Comparison of ENCODE assay signal across 27 cellular contexts in genomic region chrX:80139564-80139963, GRCh38.
"Had no signal": no experiment of that assay in that cellular context is flagged by ENCODE, and none has a peak within 500 bp of the region (broad histone marks: within the 10 kb centered on the region; RNA-seq: fewer than 3 reads in every experiment).

No MANE protein-coding gene starts in this region.

- H3K4me2 ChIP-seq: smooth muscle cell had no signal

- H3K27me3 Mint-ChIP-seq: effector memory CD8-positive, alpha-beta T cell; stimulated activated naive CD8-positive, alpha-beta T cell treated with anti-CD3 and anti-CD28 coated beads, Interleukin-15, amount 100 ng/mL, for 72 hours had no signal

- H3K9me3 Mint-ChIP-seq: effector memory CD8-positive, alpha-beta T cell; stimulated activated naive CD8-positive, alpha-beta T cell treated with anti-CD3 and anti-CD28 coated beads, Interleukin-15, amount 100 ng/mL, for 72 hours had no signal

- H3K27ac Mint-ChIP-seq: effector memory CD8-positive, alpha-beta T cell; natural killer cell; stimulated activated naive CD8-positive, alpha-beta T cell treated with anti-CD3 and anti-CD28 coated beads, Interleukin-15, amount 100 ng/mL, for 72 hours had no signal

- H3K36me3 Mint-ChIP-seq: natural killer cell had no signal

- H3K9me3 ChIP-seq: lower lobe of right lung, prostate gland, right atrium auricular region, suprapubic skin, transverse colon, upper lobe of right lung, vagina had no signal

- H3K4me3 ChIP-seq: coronary artery, lower lobe of right lung, prostate gland, right atrium auricular region, smooth muscle cell, suprapubic skin, transverse colon, upper lobe of right lung, vagina had no signal

- FAIRE-seq: frontal cortex, islet of Langerhans had no signal

- H3K4me3 Mint-ChIP-seq: effector memory CD8-positive, alpha-beta T cell; natural killer cell; neural crest cell; stimulated activated naive CD8-positive, alpha-beta T cell treated with anti-CD3 and anti-CD28 coated beads, Interleukin-15, amount 100 ng/mL, for 72 hours had no signal

- ATAC-seq: effector memory CD8-positive, alpha-beta T cell; left colon; left ventricle myocardium superior; lower lobe of right lung; natural killer cell; sciatic nerve; stimulated activated naive CD8-positive, alpha-beta T cell treated with anti-CD3 and anti-CD28 coated beads, Interleukin-15, amount 100 ng/mL, for 72 hours; upper lobe of right lung had no signal

- H3K36me3 ChIP-seq: lower lobe of right lung, prostate gland, right atrium auricular region, suprapubic skin, transverse colon, upper lobe of right lung, vagina had no signal

- H3K4me1 Mint-ChIP-seq: natural killer cell; stimulated activated naive CD8-positive, alpha-beta T cell treated with anti-CD3 and anti-CD28 coated beads, Interleukin-15, amount 100 ng/mL, for 72 hours had no signal

- H3K27ac ChIP-seq: coronary artery, lower lobe of right lung, prostate gland, right atrium auricular region, suprapubic skin, transverse colon, upper lobe of right lung, vagina had no signal

- DNase-seq: dermis blood vessel endothelial cell; effector memory CD8-positive, alpha-beta T cell; hypothalamus; kidney glomerular epithelial cell; left colon; left ventricle myocardium superior; lower lobe of right lung; natural killer cell; nucleus accumbens; stimulated activated CD4-positive, alpha-beta T cell treated with anti-CD3 and anti-CD28 coated beads, Interleukin-12 subunit alpha, Interleukin-12 subunit beta, amount 100 ng/mL, for 4 hours; stimulated activated CD4-positive, alpha-beta T cell treated with anti-CD3 and anti-CD28 coated beads, Interleukin-1b, Interleukin-23, amount 100 ng/mL, for 48 hours; stimulated activated CD4-positive, alpha-beta T cell treated with anti-CD3 and anti-CD28 coated beads, Interleukin-4, amount 100 ng/mL, for 1 hour; stimulated activated CD8-positive, alpha-beta memory T cell treated with anti-CD3 and anti-CD28 coated beads, Interleukin-4, amount 100 ng/mL, for 48 hours; stimulated activated naive CD4-positive, alpha-beta T cell; stimulated activated naive CD8-positive, alpha-beta T cell treated with anti-CD3 and anti-CD28 coated beads, Interleukin-15, amount 100 ng/mL, for 72 hours; transverse colon; upper lobe of right lung had no signal

- H3K27me3 ChIP-seq: right atrium auricular region, suprapubic skin, transverse colon, upper lobe of right lung, vagina had no signal

- H3K4me1 ChIP-seq: lower lobe of right lung, prostate gland, right atrium auricular region, suprapubic skin, transverse colon, upper lobe of right lung, vagina had no signal
